Comparison of ENCODE assay signal across 25 cellular contexts in the genomic region with DNA sequence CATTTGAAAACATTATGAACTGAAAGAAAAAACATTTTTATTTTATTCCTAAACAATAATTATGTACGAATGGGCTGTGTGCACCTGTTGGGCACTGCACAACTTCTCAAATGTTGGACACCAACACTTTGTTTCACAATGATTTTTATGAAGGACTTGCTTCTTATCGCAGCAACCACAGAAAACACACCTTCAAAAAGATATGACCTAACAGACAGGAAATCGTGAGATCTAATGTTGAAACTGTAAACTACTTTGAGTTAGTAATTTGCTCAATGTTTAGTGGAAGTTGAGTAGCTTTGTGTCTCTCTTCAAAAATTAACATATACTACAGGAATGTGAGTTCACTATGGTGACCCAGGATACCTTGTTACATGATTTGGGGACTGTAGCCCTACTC.
"Had no signal": no experiment of that assay in that cellular context is flagged by ENCODE, and none has a peak within 500 bp of the region (broad histone marks: within the 10 kb centered on the region; RNA-seq: fewer than 3 reads in every experiment).

No MANE protein-coding gene starts in this region.

- H3K27me3 ChIP-seq: testis, thyroid gland, tibial nerve, transverse colon, upper lobe of left lung, uterus, vagina had no signal

- ATAC-seq: stimulated activated effector memory CD8-positive, alpha-beta T cell treated with anti-CD3 and anti-CD28 coated beads, Interleukin-12 subunit alpha, Interleukin-12 subunit beta, amount 100 ng/mL, for 72 hours; stimulated activated memory B cell treated with anti-CD40 and anti-IgM and Interleukin-4, amounts not matched to agents 10 μg/mL and 1 μg/mL and 100 μg/mL, for 72 hours; stimulated activated naive B cell treated with anti-CD40 and anti-IgM and Interleukin-4, amounts not matched to agents 10 μg/mL and 1 μg/mL and 100 μg/mL, for 72 hours; stimulated activated naive CD8-positive, alpha-beta T cell treated with anti-CD3 and anti-CD28 coated beads, Interleukin-15, amount 100 ng/mL, for 72 hours; stimulated activated naive CD8-positive, alpha-beta T cell treated with anti-CD3 and anti-CD28 coated beads, Interleukin-15, Interleukin-2, amounts not matched to agents 100 U/mL and 50 U/mL, for 24 hours; upper lobe of right lung had no signal

- H3K4me1 ChIP-seq: stomach, suprapubic skin, thyroid gland, tibial artery, tibial nerve, transverse colon, upper lobe of left lung, upper lobe of right lung, uterus, vagina had no signal

- H3K9me3 ChIP-seq: stomach, suprapubic skin, testis, thoracic aorta, thyroid gland, tibial artery, tibial nerve, transverse colon, upper lobe of left lung, upper lobe of right lung, uterus, vagina had no signal

- DNase-seq: stimulated activated CD4-positive, alpha-beta T cell treated with anti-CD3 and anti-CD28 coated beads, Interleukin-2, amount 100 ng/mL, for 48 hours; stimulated activated CD4-positive, alpha-beta T cell treated with anti-CD3 and anti-CD28 coated beads, Interleukin-4, amount 100 ng/mL, for 1 hour; stimulated activated CD4-positive, alpha-beta T cell treated with anti-CD3 and anti-CD28 coated beads, Interleukin-4, amount 100 ng/mL, for 24 hours; stimulated activated CD4-positive, alpha-beta T cell treated with anti-CD3 and anti-CD28 coated beads, Interleukin-4, amount 100 ng/mL, for 4 hours; stimulated activated CD8-positive, alpha-beta memory T cell treated with anti-CD3 and anti-CD28 coated beads, Interleukin-4, amount 100 ng/mL, for 48 hours; stimulated activated naive B cell treated with anti-CD40 and anti-IgM and Interleukin-4, amounts not matched to agents 10 μg/mL and 1 μg/mL and 100 μg/mL, for 72 hours; stimulated activated naive CD4-positive, alpha-beta T cell; stimulated activated naive CD4-positive, alpha-beta T cell treated with Interleukin-2 at 50 U/mL for 16 hours; stimulated activated naive CD8-positive, alpha-beta T cell treated with anti-CD3 and anti-CD28 coated beads, Interleukin-15, amount 100 ng/mL, for 72 hours; stimulated activated naive CD8-positive, alpha-beta T cell treated with anti-CD3 and anti-CD28 coated beads, Interleukin-15, Interleukin-2, amounts not matched to agents 100 U/mL and 50 U/mL, for 24 hours; stomach; thyroid gland; tibial artery; transverse colon; trophoblast cell; upper lobe of left lung; upper lobe of right lung; uterus had no signal

- H3K36me3 ChIP-seq: stomach, suprapubic skin, thoracic aorta, thyroid gland, tibial artery, tibial nerve, transverse colon, upper lobe of left lung, upper lobe of right lung, uterus, vagina had no signal

- H3K4me3 ChIP-seq: stomach, suprapubic skin, testis, thoracic aorta, thyroid gland, tibial artery, tibial nerve, transverse colon, upper lobe of left lung, upper lobe of right lung, uterus, vagina had no signal
